In genomic region chr1:223363057-223363855, GRCh38 we compare ENCODE assay signal across 8 cellular contexts. TPM values are rescaled to one million over a fixed set of nuclear protein-coding genes. Genes with fewer than 3 reads are reported as not detected.
DNase-seq lines count a peak whose midpoint lies in the region; ATAC-seq and TF ChIP-seq lines count a peak whose summit lies in the region.

No MANE protein-coding gene starts in this region.

- no peaks in the 10 kb centered on the region for H3K9me3 ChIP-seq in CD4-positive, CD25-positive, alpha-beta regulatory T cell (ENCODE audit: control insufficient read depth in 2 of 2, low read length in 2 of 2)
- H3K9me3 ChIP-seq in upper lobe of right lung, result no peaks in the 10 kb centered on the region

- peak overlapping the region in 1 of 3 donors; percentile 4 for H3K27ac Mint-ChIP-seq in CD4-positive, CD25-positive, alpha-beta regulatory T cell
- H3K27ac Mint-ChIP-seq in naive thymus-derived CD8-positive, alpha-beta T cell, result peak overlapping the region in 6 of 10 donors; percentile 63 to 85 (median 81)

- POLR2A ChIA-PET in naive thymus-derived CD8-positive, alpha-beta T cell (lab: Charles Lee), result interaction anchor here (0.7 to 1.2 kb wide), 3 partner anchors 11 to 220 kb away, joined by 3 to 9 read pairs (median 3); partner anchors contain the start of gene TLR5

- H3K27ac ChIP-seq in CD4-positive, CD25-positive, alpha-beta regulatory T cell (ENCODE audit: insufficient read depth, low read length, poor library complexity, severe bottlenecking), result no peak overlapping the region
- H3K27ac ChIP-seq in upper lobe of right lung, result no peak overlapping the region

- DNase-seq in CD4-positive, CD25-positive, alpha-beta regulatory T cell, result peak; percentile 3 to 9 (median 6)
- DNase-seq in LHCN-M2 (ENCODE audit: low read depth) (peak; percentile 69), upper lobe of right lung (peak; percentile 73), ACHN (no peak)
- DNase-seq in activated CD8-positive, alpha-beta memory T cell treated with anti-CD3 and anti-CD28 coated beads for 24 hours, result peak; percentile 67
- DNase-seq in naive thymus-derived CD8-positive, alpha-beta T cell, result peak in 7 of 10 donors; percentile 5 to 33 (median 27)

- H3K4me3 ChIP-seq in CD4-positive, CD25-positive, alpha-beta regulatory T cell (ENCODE audit: low read depth, low read length), result peak overlapping the region; percentile 37
- H3K4me3 ChIP-seq in upper lobe of right lung, result peak overlapping the region; percentile 48

- intact Hi-C loops in upper lobe of right lung (cut with DNase I), result no loop called here

- H3K36me3 ChIP-seq in CD4-positive, CD25-positive, alpha-beta regulatory T cell (ENCODE audit: control insufficient read depth, insufficient read depth, low read length), result no peaks in the 10 kb centered on the region
- H3K36me3 ChIP-seq in upper lobe of right lung, result no peaks in the 10 kb centered on the region

- no peak for ATAC-seq in CD4-positive, CD25-positive, alpha-beta regulatory T cell (ENCODE audit: low read depth in 2 of 2)
- peak; percentile 50 for ATAC-seq in esophagus mucosa
- ATAC-seq in naive thymus-derived CD8-positive, alpha-beta T cell, result peak; percentile 41 to 51
- ATAC-seq in upper lobe of right lung, result peak; percentile 29
- no peak for ATAC-seq in HG03565 (IDR thresholded peaks at IDR 0.05; ENCODE audit: unreplicated experiment)

- H3K27me3 Mint-ChIP-seq in CD4-positive, CD25-positive, alpha-beta regulatory T cell, result peaks cover 38% of the 10 kb centered on the region
- peaks cover 0 to 25% (median 0%) of the 10 kb centered on the region in 5 donors for H3K27me3 Mint-ChIP-seq in naive thymus-derived CD8-positive, alpha-beta T cell

- peaks cover 0 to 24% (median 11%) of the 10 kb centered on the region in 4 donors for H3K4me1 Mint-ChIP-seq in CD4-positive, CD25-positive, alpha-beta regulatory T cell
- peaks cover 6 to 26% (median 21%) of the 10 kb centered on the region in 4 donors for H3K4me1 Mint-ChIP-seq in naive thymus-derived CD8-positive, alpha-beta T cell

- no peaks in the 10 kb centered on the region for H3K36me3 Mint-ChIP-seq in CD4-positive, CD25-positive, alpha-beta regulatory T cell
- H3K36me3 Mint-ChIP-seq in naive thymus-derived CD8-positive, alpha-beta T cell, result no peaks in the 10 kb centered on the region

- peaks cover 9% of the 10 kb centered on the region for H3K27me3 ChIP-seq in CD4-positive, CD25-positive, alpha-beta regulatory T cell (ENCODE audit: control insufficient read depth, insufficient read depth, low read length)
- peaks cover 35% of the 10 kb centered on the region for H3K27me3 ChIP-seq in upper lobe of right lung

- H3K4me1 ChIP-seq in CD4-positive, CD25-positive, alpha-beta regulatory T cell (ENCODE audit: control insufficient read depth, insufficient read depth, low read length, poor library complexity, severe bottlenecking), result peaks cover 16% of the 10 kb centered on the region
- peaks cover 18% of the 10 kb centered on the region for H3K4me1 ChIP-seq in upper lobe of right lung

- in situ Hi-C loops in ACHN (cut with HindIII; ENCODE audit: low pct_ligation_motif_present, low pct_unique_long_range_greater_than_20kb, low sequenced_read_pairs), result no loop called here

- peak overlapping the region; percentile 86 to 93 (median 90) for H3K4me3 Mint-ChIP-seq in CD4-positive, CD25-positive, alpha-beta regulatory T cell
- peak overlapping the region; percentile 88 to 94 (median 92) for H3K4me3 Mint-ChIP-seq in naive thymus-derived CD8-positive, alpha-beta T cell

- peaks cover 0 to 2% (median 0%) of the 10 kb centered on the region in 7 donors for H3K9me3 Mint-ChIP-seq in CD4-positive, CD25-positive, alpha-beta regulatory T cell
- peaks cover 0 to 4% (median 0%) of the 10 kb centered on the region in 9 donors for H3K9me3 Mint-ChIP-seq in naive thymus-derived CD8-positive, alpha-beta T cell

- TF ChIP-seq CTCF in upper lobe of right lung (IDR thresholded peaks at IDR 0.05), result no peak

RNA-seq across cellular contexts. Expression of gene SUSD4, which starts 0.7 kb away (rescaled TPM):
- total RNA-seq in CD4-positive, CD25-positive, alpha-beta regulatory T cell, result 2.8 TPM
- 1 to 10 TPM; 2.4 to 6.5 (median 5.3) TPM for polyA plus RNA-seq in CD4-positive, CD25-positive, alpha-beta regulatory T cell
- total RNA-seq in LHCN-M2 (2014; rRNA removed) (0.92 and 3.8 TPM in 2 replicates), esophagus mucosa (42.2 TPM), upper lobe of right lung (2.2 TPM)
- 1.0 TPM for polyA plus RNA-seq in LHCN-M2 (2012)
- total RNA-seq in naive thymus-derived CD8-positive, alpha-beta T cell, result under 1 TPM; 0.52 to 0.66 TPM
- polyA plus RNA-seq in naive thymus-derived CD8-positive, alpha-beta T cell, result 1 to 10 TPM; 2.6 to 7.8 (median 3.1) TPM

RNA-seq across cellular contexts. Expression of gene CCDC185, which starts 30.0 kb away (rescaled TPM):
- total RNA-seq in CD4-positive, CD25-positive, alpha-beta regulatory T cell, result not detected
- not detected for polyA plus RNA-seq in CD4-positive, CD25-positive, alpha-beta regulatory T cell
- total RNA-seq in LHCN-M2 (2014; rRNA removed) (not detected in 2 replicates), esophagus mucosa (0.24 TPM), upper lobe of right lung (not detected)
- polyA plus RNA-seq in LHCN-M2 (2012), result not detected
- not detected for total RNA-seq in naive thymus-derived CD8-positive, alpha-beta T cell
- not detected for polyA plus RNA-seq in naive thymus-derived CD8-positive, alpha-beta T cell

Comparison
In these comparisons a context has a peak if more than half of its experiments do, and no peak if none do; other contexts are left out.
1. ATAC-seq: peak in esophagus mucosa (single experiment), naive thymus-derived CD8-positive, alpha-beta T cell (2 of 2) and upper lobe of right lung (single experiment); none in CD4-positive, CD25-positive, alpha-beta regulatory T cell (0 of 2) and HG03565 (single experiment).